Comparison of ENCODE assay signal across 10 cellular contexts in the genomic region with DNA sequence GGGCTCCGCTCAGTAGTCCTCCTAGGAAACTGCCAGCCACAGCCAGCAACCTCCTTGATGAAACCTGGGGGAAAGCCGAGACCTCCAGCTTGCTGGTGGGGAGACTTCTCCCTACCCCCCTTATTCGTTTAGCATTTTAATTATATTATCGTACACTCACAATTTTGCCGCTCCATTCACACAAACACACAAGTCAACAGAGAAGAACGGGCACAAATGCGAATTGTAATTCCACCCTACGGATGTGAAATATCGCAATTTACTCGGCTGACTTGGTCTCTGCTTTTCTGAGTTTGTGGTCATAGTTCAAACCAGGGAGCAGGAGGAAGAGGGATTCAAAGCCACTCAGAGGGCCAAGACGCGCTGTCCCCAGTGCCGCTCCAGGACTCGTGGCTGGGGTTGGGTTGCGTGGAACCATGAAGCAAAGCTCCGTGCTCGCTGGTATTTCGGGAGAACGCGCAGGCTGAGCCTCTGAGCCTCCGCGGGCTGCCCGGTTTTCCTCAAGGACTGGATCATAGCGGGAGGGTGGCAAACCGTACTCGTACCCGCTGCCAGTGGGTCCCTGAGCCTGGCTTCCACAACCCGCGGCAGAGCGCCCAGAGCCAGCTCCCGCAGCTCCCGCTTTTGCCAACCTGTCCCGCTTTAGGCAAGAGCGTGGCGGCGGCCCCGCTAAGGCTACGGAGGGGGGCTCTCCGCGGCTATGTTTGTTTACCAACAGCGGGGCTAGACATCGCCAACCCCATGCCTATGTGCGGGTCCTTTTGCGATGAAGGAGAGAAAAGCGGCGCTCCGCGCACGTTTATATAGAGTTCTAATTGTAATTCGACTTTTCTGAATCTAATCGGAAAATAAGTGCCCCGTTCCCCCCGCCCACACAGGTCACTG. TPM values are rescaled to one million over a fixed set of nuclear protein-coding genes. Genes with fewer than 3 reads are reported as not detected.
A peak's percentile ranks its signal among the peaks of the same experiment; 100 is the strongest.
DNase-seq lines count a peak whose midpoint lies in the region; ATAC-seq lines count a peak whose summit lies in the region.
"Had no signal": no experiment of that assay in that cellular context is flagged by ENCODE, and none has a peak within 500 bp of the region (broad histone marks: within the 10 kb centered on the region; RNA-seq: fewer than 3 reads in every experiment).

No MANE protein-coding gene starts in this region.

- no peak overlapping the region for H3K27ac Mint-ChIP-seq in activated CD4-positive, alpha-beta memory T cell treated with anti-CD3 and anti-CD28 coated beads for 36 hours
- no peak overlapping the region for H3K27ac Mint-ChIP-seq in stimulated activated memory B cell treated with anti-CD40 and anti-IgM and Interleukin-4, amounts not matched to agents 10 μg/mL and 1 μg/mL and 100 μg/mL, for 72 hours

- CTCF ChIA-PET in activated CD4-positive, alpha-beta memory T cell treated with anti-CD3 and anti-CD28 coated beads for 36 hours (lab: Charles Lee) = interaction anchor here (1.0 kb wide), 1 partner anchor 10 kb away, joined by 3 read pairs; a partner anchor contains a TSS

- H3K9me3 Mint-ChIP-seq in activated CD4-positive, alpha-beta memory T cell treated with anti-CD3 and anti-CD28 coated beads for 36 hours = no peaks in the 10 kb centered on the region
- H3K9me3 Mint-ChIP-seq in stimulated activated memory B cell treated with anti-CD40 and anti-IgM and Interleukin-4, amounts not matched to agents 10 μg/mL and 1 μg/mL and 100 μg/mL, for 72 hours = no peaks in the 10 kb centered on the region

- H3K4me3 Mint-ChIP-seq in activated CD4-positive, alpha-beta memory T cell treated with anti-CD3 and anti-CD28 coated beads for 36 hours = peak overlapping the region; percentile 4
- H3K4me3 Mint-ChIP-seq in stimulated activated memory B cell treated with anti-CD40 and anti-IgM and Interleukin-4, amounts not matched to agents 10 μg/mL and 1 μg/mL and 100 μg/mL, for 72 hours = peak overlapping the region; percentile 13

- peaks cover 2% of the 10 kb centered on the region for H3K9me3 ChIP-seq in iPS-18c (ENCODE audit: control insufficient read depth, insufficient read depth, low read length)
- H3K9me3 ChIP-seq: heart left ventricle had no signal

- ATAC-seq in stimulated activated memory B cell treated with anti-CD40 and anti-IgM and Interleukin-4, amounts not matched to agents 10 μg/mL and 1 μg/mL and 100 μg/mL, for 72 hours = no peak
- ATAC-seq in esophagus mucosa = no peak

- POLR2A ChIA-PET in activated CD4-positive, alpha-beta memory T cell treated with anti-CD3 and anti-CD28 coated beads for 36 hours (lab: Charles Lee) = interaction anchor here (0.7 to 1.6 kb wide), 2 partner anchors 9 to 18 kb away, joined by 3 to 5 read pairs; a partner anchor contains a TSS

- 0 out of 2 replicates have a peak overlapping the region, but pooled peaks have one; percentile 36 for H3K4me3 ChIP-seq in iPS-18c (ENCODE audit: insufficient read depth, low read depth, low read length)

- H3K27me3 Mint-ChIP-seq in activated CD4-positive, alpha-beta memory T cell treated with anti-CD3 and anti-CD28 coated beads for 36 hours = peaks cover 77% of the 10 kb centered on the region
- peaks cover 88% of the 10 kb centered on the region for H3K27me3 Mint-ChIP-seq in stimulated activated memory B cell treated with anti-CD40 and anti-IgM and Interleukin-4, amounts not matched to agents 10 μg/mL and 1 μg/mL and 100 μg/mL, for 72 hours

- peaks cover 63% of the 10 kb centered on the region for H3K4me1 Mint-ChIP-seq in activated CD4-positive, alpha-beta memory T cell treated with anti-CD3 and anti-CD28 coated beads for 36 hours (ENCODE audit: low read depth)
- peaks cover 39% of the 10 kb centered on the region for H3K4me1 Mint-ChIP-seq in stimulated activated memory B cell treated with anti-CD40 and anti-IgM and Interleukin-4, amounts not matched to agents 10 μg/mL and 1 μg/mL and 100 μg/mL, for 72 hours

- H3K36me3 Mint-ChIP-seq in activated CD4-positive, alpha-beta memory T cell treated with anti-CD3 and anti-CD28 coated beads for 36 hours = peaks cover 2% of the 10 kb centered on the region
- H3K36me3 Mint-ChIP-seq in stimulated activated memory B cell treated with anti-CD40 and anti-IgM and Interleukin-4, amounts not matched to agents 10 μg/mL and 1 μg/mL and 100 μg/mL, for 72 hours = no peaks in the 10 kb centered on the region

- peak; percentile 61 for DNase-seq in activated effector memory CD4-positive, alpha-beta T cell treated with anti-CD3 and anti-CD28 coated beads, Interleukin-2, amount 50 U/mL, for 16 hours
- DNase-seq in activated effector memory CD4-positive, alpha-beta T cell treated with Interleukin-2 at 50 U/mL for 16 hours = no peak
- no peak for DNase-seq in activated CD4-positive, alpha-beta memory T cell treated with anti-CD3 and anti-CD28 coated beads for 36 hours
- DNase-seq in NCI-H187 (lab: John Stamatoyannopoulos, UW) = no peak
- DNase-seq in SW 1271 (lab: John Stamatoyannopoulos, UW) = no peak
- DNase-seq: cortex of kidney, heart left ventricle had no signal

- intact Hi-C loops in activated CD4-positive, alpha-beta memory T cell treated with anti-CD3 and anti-CD28 coated beads for 36 hours (cut with micrococcal nuclease) = no loop called here

RNA-seq across cellular contexts. Expression of a gene that starts 2.0 kb away (rescaled TPM):
- total RNA-seq in activated CD4-positive, alpha-beta memory T cell treated with anti-CD3 and anti-CD28 coated beads for 36 hours = under 1 TPM in 1 of 2 experiments, not detected in 1; 0.17 TPM
- not detected for total RNA-seq in esophagus mucosa
- total RNA-seq: heart left ventricle had no signal

RNA-seq across cellular contexts. Expression of a gene that starts 9.5 kb away (rescaled TPM):
- 10 to 100 TPM; 85.6 to 89.1 TPM for total RNA-seq in activated CD4-positive, alpha-beta memory T cell treated with anti-CD3 and anti-CD28 coated beads for 36 hours
- total RNA-seq in esophagus mucosa = 32.7 TPM
